Comparison of ENCODE assay signal across 8 cellular contexts in the genomic region with DNA sequence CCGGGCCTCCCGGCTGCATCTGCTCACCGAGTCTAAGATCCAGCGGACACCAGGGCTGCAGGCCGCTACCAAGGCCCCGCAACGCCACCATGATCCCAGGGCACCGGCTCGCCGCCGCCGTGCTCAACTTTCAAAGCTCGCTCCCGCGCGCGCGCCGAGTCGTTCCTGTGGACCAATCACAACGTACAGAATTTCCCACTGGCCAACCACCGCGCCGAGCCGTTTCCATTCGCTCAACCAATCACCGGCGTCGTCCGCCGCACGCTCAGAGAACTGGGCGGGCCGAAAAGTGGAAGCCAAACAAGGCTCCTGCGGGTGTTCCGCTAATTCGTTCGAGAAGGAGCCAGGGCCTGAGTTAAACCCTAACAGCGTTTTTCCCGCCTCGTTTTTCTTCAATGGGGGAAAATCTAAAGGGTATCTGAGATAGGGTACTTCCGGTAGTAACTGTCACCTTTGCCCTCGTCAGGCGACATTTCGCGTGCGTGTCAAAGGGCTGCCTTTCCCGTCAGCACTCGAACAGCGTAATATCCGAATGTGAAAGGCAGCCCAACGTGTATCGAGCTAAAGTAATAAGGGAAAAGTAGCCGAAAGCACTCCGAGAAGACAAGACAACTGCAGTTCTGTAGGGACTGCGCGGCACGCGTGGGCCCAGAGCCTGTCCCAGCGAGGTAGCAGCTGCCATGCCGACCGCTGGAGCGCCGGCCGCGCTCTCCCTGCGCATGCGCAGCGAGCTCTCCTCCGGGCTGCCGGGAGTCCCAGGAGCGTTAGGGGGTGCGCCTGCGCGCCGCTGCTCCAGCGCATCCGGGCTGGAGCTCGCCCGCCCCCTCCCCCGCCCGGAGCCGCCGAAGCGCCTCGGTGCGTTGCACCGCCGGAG. TPM values are rescaled to one million over a fixed set of nuclear protein-coding genes. Genes with fewer than 3 reads are reported as not detected.
DNase-seq lines count a peak whose midpoint lies in the region; ATAC-seq and TF ChIP-seq lines count a peak whose summit lies in the region.

Gene NCAPD3 (minus strand): TSS at position 132 of the 874 bp plus-strand sequence. CDS start 41 bp downstream, at position 91.
Gene VPS26B (plus strand): TSS at position 836 of the 874 bp plus-strand sequence. CDS start 452 bp downstream, outside the sequence.

- ATAC-seq in HG02588 (IDR thresholded peaks at IDR 0.05; ENCODE audit: unreplicated experiment) = peak; percentile 71
- peak; percentile 95 for ATAC-seq in SK-N-SH treated with all-trans-retinoic acid at 6 μM for 48 hours

- H3K4me1 Mint-ChIP-seq in activated naive CD4-positive, alpha-beta T cell treated with anti-CD3 and anti-CD28 coated beads, Interleukin-2, amount 50 U/mL, for 24 hours = peaks cover 68% of the 10 kb centered on the region

- H3K27me3 Mint-ChIP-seq in activated naive CD4-positive, alpha-beta T cell treated with anti-CD3 and anti-CD28 coated beads, Interleukin-2, amount 50 U/mL, for 24 hours = no peaks in the 10 kb centered on the region

- peak within 1 kb of the TSS; percentile 96 for H3K4me3 Mint-ChIP-seq in activated naive CD4-positive, alpha-beta T cell treated with anti-CD3 and anti-CD28 coated beads, Interleukin-2, amount 50 U/mL, for 24 hours

- H3K4me3 ChIP-seq in GM06990 (replicated peaks; ENCODE audit: low read depth, low read length) = peak within 1 kb of the TSS; percentile 63

- H3K36me3 Mint-ChIP-seq in activated naive CD4-positive, alpha-beta T cell treated with anti-CD3 and anti-CD28 coated beads, Interleukin-2, amount 50 U/mL, for 24 hours = peaks cover 8% of the 10 kb centered on the region

- DNase-seq in GM06990 (ENCODE audit: extremely low read depth, insufficient read length) (peak; percentile 97), NCI-H1092 (lab: John Stamatoyannopoulos, UW) (peak; percentile 97), globus pallidus (ENCODE audit: low spot score) (peak; percentile 95), occipital lobe (lab: John Stamatoyannopoulos, UW) (peak; percentile 86)

- H3K27ac Mint-ChIP-seq in activated naive CD4-positive, alpha-beta T cell treated with anti-CD3 and anti-CD28 coated beads, Interleukin-2, amount 50 U/mL, for 24 hours = peak within 1 kb of the TSS; percentile 96

- TF ChIP-seq CTCF in GM06990 (IDR thresholded peaks at IDR 0.05; ENCODE audit: insufficient read depth, low read length, poor library complexity, severe bottlenecking) = no peak

- peak within 1 kb of the TSS; percentile 96 for H3K27ac ChIP-seq in temporal lobe (ENCODE audit: low read depth, low read length)

- peaks cover 2% of the 10 kb centered on the region for H3K36me3 ChIP-seq in GM06990 (ENCODE audit: control insufficient read depth, insufficient read depth, low read length)

- H3K9me3 Mint-ChIP-seq in activated naive CD4-positive, alpha-beta T cell treated with anti-CD3 and anti-CD28 coated beads, Interleukin-2, amount 50 U/mL, for 24 hours = no peaks in the 10 kb centered on the region

- no peaks in the 10 kb centered on the region for H3K27me3 ChIP-seq in GM06990 (replicated peaks; ENCODE audit: control insufficient read depth, insufficient read depth, low read length)

TF ChIP-seq in SK-N-SH treated with all-trans-retinoic acid at 6 μM for 48 hours, 23 proteins besides CTCF, POLR2A, EP300 and RAD21 (continues in another document):
- TF ChIP-seq ZFP30 (CRISPR knock-in tag; IDR thresholded peaks at IDR 0.05) (no peak), CSDC2 (CRISPR knock-in tag; IDR thresholded peaks at IDR 0.05) (no peak), PATZ1 (CRISPR knock-in tag; IDR thresholded peaks at IDR 0.05; ENCODE audit: borderline replicate concordance) (no peak), RARB (CRISPR knock-in tag; IDR thresholded peaks at IDR 0.05) (no peak), OSR1 (CRISPR knock-in tag; IDR thresholded peaks at IDR 0.05) (no peak), ZC3H10 (CRISPR knock-in tag; IDR thresholded peaks at IDR 0.05) (no peak), BACH2 (CRISPR knock-in tag; IDR thresholded peaks at IDR 0.05; ENCODE audit: borderline replicate concordance) (no peak), ISL1 (CRISPR knock-in tag; IDR thresholded peaks at IDR 0.05) (no peak), ZFP3 (CRISPR knock-in tag; IDR thresholded peaks at IDR 0.05) (no peak), TCF4 (CRISPR knock-in tag; IDR thresholded peaks at IDR 0.05; ENCODE audit: borderline replicate concordance) (no peak), CREB5 (CRISPR knock-in tag; IDR thresholded peaks at IDR 0.05; ENCODE audit: low read depth) (no peak), ESRRG (CRISPR knock-in tag; IDR thresholded peaks at IDR 0.05) (no peak), ZNF565 (CRISPR knock-in tag; conservative IDR thresholded peaks at IDR 0.05; ENCODE audit: low read depth) (no peak)
- TF ChIP-seq, protein P1, sequence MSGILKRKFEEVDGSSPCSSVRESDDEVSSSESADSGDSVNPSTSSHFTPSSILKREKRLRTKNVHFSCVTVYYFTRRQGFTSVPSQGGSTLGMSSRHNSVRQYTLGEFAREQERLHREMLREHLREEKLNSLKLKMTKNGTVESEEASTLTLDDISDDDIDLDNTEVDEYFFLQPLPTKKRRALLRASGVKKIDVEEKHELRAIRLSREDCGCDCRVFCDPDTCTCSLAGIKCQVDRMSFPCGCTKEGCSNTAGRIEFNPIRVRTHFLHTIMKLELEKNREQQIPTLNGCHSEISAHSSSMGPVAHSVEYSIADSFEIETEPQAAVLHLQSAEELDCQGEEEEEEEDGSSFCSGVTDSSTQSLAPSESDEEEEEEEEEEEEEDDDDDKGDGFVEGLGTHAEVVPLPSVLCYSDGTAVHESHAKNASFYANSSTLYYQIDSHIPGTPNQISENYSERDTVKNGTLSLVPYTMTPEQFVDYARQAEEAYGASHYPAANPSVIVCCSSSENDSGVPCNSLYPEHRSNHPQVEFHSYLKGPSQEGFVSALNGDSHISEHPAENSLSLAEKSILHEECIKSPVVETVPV (CRISPR knock-in tag; IDR thresholded peaks at IDR 0.05) = no peak
- TF ChIP-seq, protein P2, sequence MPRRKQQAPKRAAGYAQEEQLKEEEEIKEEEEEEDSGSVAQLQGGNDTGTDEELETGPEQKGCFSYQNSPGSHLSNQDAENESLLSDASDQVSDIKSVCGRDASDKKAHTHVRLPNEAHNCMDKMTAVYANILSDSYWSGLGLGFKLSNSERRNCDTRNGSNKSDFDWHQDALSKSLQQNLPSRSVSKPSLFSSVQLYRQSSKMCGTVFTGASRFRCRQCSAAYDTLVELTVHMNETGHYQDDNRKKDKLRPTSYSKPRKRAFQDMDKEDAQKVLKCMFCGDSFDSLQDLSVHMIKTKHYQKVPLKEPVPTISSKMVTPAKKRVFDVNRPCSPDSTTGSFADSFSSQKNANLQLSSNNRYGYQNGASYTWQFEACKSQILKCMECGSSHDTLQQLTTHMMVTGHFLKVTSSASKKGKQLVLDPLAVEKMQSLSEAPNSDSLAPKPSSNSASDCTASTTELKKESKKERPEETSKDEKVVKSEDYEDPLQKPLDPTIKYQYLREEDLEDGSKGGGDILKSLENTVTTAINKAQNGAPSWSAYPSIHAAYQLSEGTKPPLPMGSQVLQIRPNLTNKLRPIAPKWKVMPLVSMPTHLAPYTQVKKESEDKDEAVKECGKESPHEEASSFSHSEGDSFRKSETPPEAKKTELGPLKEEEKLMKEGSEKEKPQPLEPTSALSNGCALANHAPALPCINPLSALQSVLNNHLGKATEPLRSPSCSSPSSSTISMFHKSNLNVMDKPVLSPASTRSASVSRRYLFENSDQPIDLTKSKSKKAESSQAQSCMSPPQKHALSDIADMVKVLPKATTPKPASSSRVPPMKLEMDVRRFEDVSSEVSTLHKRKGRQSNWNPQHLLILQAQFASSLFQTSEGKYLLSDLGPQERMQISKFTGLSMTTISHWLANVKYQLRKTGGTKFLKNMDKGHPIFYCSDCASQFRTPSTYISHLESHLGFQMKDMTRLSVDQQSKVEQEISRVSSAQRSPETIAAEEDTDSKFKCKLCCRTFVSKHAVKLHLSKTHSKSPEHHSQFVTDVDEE (CRISPR knock-in tag; IDR thresholded peaks at IDR 0.05) = no peak

RNA-seq across cellular contexts. Expression of gene NCAPD3, which starts in this region (rescaled TPM):
- total RNA-seq in occipital lobe (11.4 TPM), temporal lobe (11.3 TPM)

RNA-seq across cellular contexts. Expression of gene VPS26B, which starts in this region (rescaled TPM):
- 61.9 TPM for total RNA-seq in occipital lobe
- total RNA-seq in temporal lobe = 62.2 TPM

Comparison
In these comparisons a context has a peak if more than half of its experiments do, and no peak if none do; other contexts are left out.
1. Peak in every context shown above with its lines: DNase-seq, ATAC-seq, H3K4me3 ChIP-seq and H3K27ac ChIP-seq.